20 cellular contexts compared by ENCODE assay signal in the genomic region with DNA sequence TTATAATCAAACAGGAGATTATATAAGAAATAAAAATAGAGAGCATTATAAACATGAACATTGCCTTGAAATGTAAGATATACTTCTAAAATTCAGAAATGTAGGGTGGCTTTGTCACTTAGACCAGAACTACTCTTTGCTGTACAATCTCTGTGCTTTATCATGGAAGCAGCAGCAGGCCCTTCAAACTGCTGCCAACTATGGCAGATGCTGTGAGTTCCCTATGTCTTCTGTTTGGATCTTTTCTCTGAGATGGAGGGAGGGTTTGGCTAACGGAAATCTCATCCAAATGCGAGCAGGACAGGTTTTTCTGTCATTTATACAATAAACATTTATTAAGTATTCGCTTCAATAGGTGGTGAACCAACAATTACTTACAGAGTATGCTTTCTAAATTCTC. TPM values are rescaled to one million over a fixed set of nuclear protein-coding genes. Genes with fewer than 3 reads are reported as not detected.
DNase-seq lines count a peak whose midpoint lies in the region; ATAC-seq lines count a peak whose summit lies in the region.
"Had no signal": no experiment of that assay in that cellular context is flagged by ENCODE, and none has a peak within 500 bp of the region (broad histone marks: within the 10 kb centered on the region; RNA-seq: fewer than 3 reads in every experiment).

No MANE protein-coding gene starts in this region.

- DNase-seq in activated naive CD4-positive, alpha-beta T cell treated with anti-CD3 and anti-CD28 coated beads, Interleukin-2, amount 50 U/mL, for 72 hours (ENCODE audit: low spot score in 2 of 2), result no peak
- DNase-seq in inferior parietal cortex (ENCODE audit: extremely low spot score), result peak; percentile 52
- peak; percentile 68 for DNase-seq in superior temporal gyrus (ENCODE audit: extremely low spot score)
- no peak for DNase-seq in RPMI8226
- DNase-seq: DMS79 treated with DMSO at 0.1 percent for 48 hours; foreskin keratinocyte; islet precursor cell; MV-4-11; NCI-H187; NCI-H2227 treated with DMSO at 0.1 percent for 48 hours; stimulated activated CD4-positive, alpha-beta T cell treated with anti-CD3 and anti-CD28 coated beads, Interleukin-2, amount 100 ng/mL, for 24 hours; stimulated activated naive CD4-positive, alpha-beta T cell; transverse colon had no signal

- no peaks in the 10 kb centered on the region for H3K9me3 Mint-ChIP-seq in activated naive CD4-positive, alpha-beta T cell treated with anti-CD3 and anti-CD28 coated beads, Interleukin-2, amount 50 U/mL, for 24 hours
- H3K9me3 Mint-ChIP-seq in activated naive CD4-positive, alpha-beta T cell treated with anti-CD3 and anti-CD28 coated beads, Interleukin-2, amount 50 U/mL, for 72 hours, result no peaks in the 10 kb centered on the region
- no peaks in the 10 kb centered on the region for H3K9me3 Mint-ChIP-seq in activated T-helper 17 cell treated with anti-CD3 and anti-CD28 coated beads, Interleukin-2, amount 50 U/mL, for 72 hours
- H3K9me3 Mint-ChIP-seq: activated T-helper 1 cell treated with anti-CD3 and anti-CD28 coated beads, Interleukin-12 subunit alpha, Interleukin-12 subunit beta, Interleukin-2, Interleukin-4 antibody, amounts not matched to agents 30 ng/mL and 10 ng/mL and 1 ng/mL, durations not matched to agents 14 hours and 24 hours and 36 hours; T-helper 2 cell treated with Interferon-gamma antibody and Interleukin-4, amounts not matched to agents 5 μg/mL and 100 μg/mL, for 36 hours had no signal

- ATAC-seq in activated naive CD4-positive, alpha-beta T cell treated with anti-CD3 and anti-CD28 coated beads, Interleukin-2, amount 50 U/mL, for 72 hours, result no peak
- ATAC-seq in activated T-helper 17 cell treated with anti-CD3 and anti-CD28 coated beads, Interleukin-2, amount 50 U/mL, for 72 hours (replicated peaks), result no peak
- no peak for ATAC-seq in GM18907 (IDR thresholded peaks at IDR 0.05; ENCODE audit: unreplicated experiment)
- ATAC-seq in HG03354 (IDR thresholded peaks at IDR 0.05; ENCODE audit: poor library complexity, severe bottlenecking, unreplicated experiment), result no peak
- ATAC-seq: foreskin keratinocyte, Panc1 had no signal

- peaks cover 13% of the 10 kb centered on the region for H3K36me3 Mint-ChIP-seq in activated naive CD4-positive, alpha-beta T cell treated with anti-CD3 and anti-CD28 coated beads, Interleukin-2, amount 50 U/mL, for 24 hours
- H3K36me3 Mint-ChIP-seq in activated naive CD4-positive, alpha-beta T cell treated with anti-CD3 and anti-CD28 coated beads, Interleukin-2, amount 50 U/mL, for 72 hours, result peaks cover under 1 to 7% of the 10 kb centered on the region in 2 donors
- H3K36me3 Mint-ChIP-seq in activated T-helper 17 cell treated with anti-CD3 and anti-CD28 coated beads, Interleukin-2, amount 50 U/mL, for 72 hours (ENCODE audit: low read depth), result peaks cover 93% of the 10 kb centered on the region

- H3K4me3 Mint-ChIP-seq in activated naive CD4-positive, alpha-beta T cell treated with anti-CD3 and anti-CD28 coated beads, Interleukin-2, amount 50 U/mL, for 24 hours, result no peak overlapping the region
- no peak overlapping the region for H3K4me3 Mint-ChIP-seq in activated T-helper 17 cell treated with anti-CD3 and anti-CD28 coated beads, Interleukin-2, amount 50 U/mL, for 72 hours
- H3K4me3 Mint-ChIP-seq: activated T-helper 1 cell treated with anti-CD3 and anti-CD28 coated beads, Interleukin-12 subunit alpha, Interleukin-12 subunit beta, Interleukin-2, Interleukin-4 antibody, amounts not matched to agents 30 ng/mL and 10 ng/mL and 1 ng/mL, durations not matched to agents 14 hours and 24 hours and 36 hours; T-helper 2 cell treated with Interferon-gamma antibody and Interleukin-4, amounts not matched to agents 5 μg/mL and 100 μg/mL, for 36 hours had no signal

- H3K27ac Mint-ChIP-seq in activated naive CD4-positive, alpha-beta T cell treated with anti-CD3 and anti-CD28 coated beads, Interleukin-2, amount 50 U/mL, for 24 hours, result peak overlapping the region; percentile 33
- H3K27ac Mint-ChIP-seq in activated naive CD4-positive, alpha-beta T cell treated with anti-CD3 and anti-CD28 coated beads, Interleukin-2, amount 50 U/mL, for 72 hours, result no peak overlapping the region
- peak overlapping the region; percentile 15 for H3K27ac Mint-ChIP-seq in activated T-helper 17 cell treated with anti-CD3 and anti-CD28 coated beads, Interleukin-2, amount 50 U/mL, for 72 hours
- H3K27ac Mint-ChIP-seq: activated T-helper 1 cell treated with anti-CD3 and anti-CD28 coated beads, Interleukin-12 subunit alpha, Interleukin-12 subunit beta, Interleukin-2, Interleukin-4 antibody, amounts not matched to agents 30 ng/mL and 10 ng/mL and 1 ng/mL, durations not matched to agents 14 hours and 24 hours and 36 hours; T-helper 2 cell treated with Interferon-gamma antibody and Interleukin-4, amounts not matched to agents 5 μg/mL and 100 μg/mL, for 36 hours had no signal

- H3K27me3 Mint-ChIP-seq in activated naive CD4-positive, alpha-beta T cell treated with anti-CD3 and anti-CD28 coated beads, Interleukin-2, amount 50 U/mL, for 24 hours, result no peaks in the 10 kb centered on the region
- H3K27me3 Mint-ChIP-seq in activated T-helper 17 cell treated with anti-CD3 and anti-CD28 coated beads, Interleukin-2, amount 50 U/mL, for 72 hours, result no peaks in the 10 kb centered on the region

- peaks cover 21% of the 10 kb centered on the region for H3K4me1 Mint-ChIP-seq in activated naive CD4-positive, alpha-beta T cell treated with anti-CD3 and anti-CD28 coated beads, Interleukin-2, amount 50 U/mL, for 24 hours
- H3K4me1 Mint-ChIP-seq in activated T-helper 17 cell treated with anti-CD3 and anti-CD28 coated beads, Interleukin-2, amount 50 U/mL, for 72 hours, result peaks cover 4% of the 10 kb centered on the region

RNA-seq across cellular contexts. Expression of a gene that starts 34.8 kb away (rescaled TPM):
- total RNA-seq in activated naive CD4-positive, alpha-beta T cell treated with anti-CD3 and anti-CD28 coated beads, Interleukin-2, amount 50 U/mL, for 72 hours, result 10 to 100 TPM; 32.8 to 50.2 TPM
- total RNA-seq in activated T-helper 17 cell treated with anti-CD3 and anti-CD28 coated beads, Interleukin-2, amount 50 U/mL, for 72 hours, result 10 to 100 TPM; 35.1 to 84.8 TPM

Comparison
In these comparisons a context has a peak if more than half of its experiments do, and no peak if none do; other contexts are left out.
1. H3K27ac Mint-ChIP-seq: peak in activated naive CD4-positive, alpha-beta T cell treated with anti-CD3 and anti-CD28 coated beads, Interleukin-2, amount 50 U/mL, for 24 hours (single experiment) and activated T-helper 17 cell treated with anti-CD3 and anti-CD28 coated beads, Interleukin-2, amount 50 U/mL, for 72 hours (single experiment); none in activated naive CD4-positive, alpha-beta T cell treated with anti-CD3 and anti-CD28 coated beads, Interleukin-2, amount 50 U/mL, for 72 hours (0 of 2).
2. DNase-seq: peak in inferior parietal cortex (single experiment) and superior temporal gyrus (single experiment); none in activated naive CD4-positive, alpha-beta T cell treated with anti-CD3 and anti-CD28 coated beads, Interleukin-2, amount 50 U/mL, for 72 hours (0 of 2) and RPMI8226 (single experiment).